8 cellular contexts compared by ENCODE assay signal in the genomic region with DNA sequence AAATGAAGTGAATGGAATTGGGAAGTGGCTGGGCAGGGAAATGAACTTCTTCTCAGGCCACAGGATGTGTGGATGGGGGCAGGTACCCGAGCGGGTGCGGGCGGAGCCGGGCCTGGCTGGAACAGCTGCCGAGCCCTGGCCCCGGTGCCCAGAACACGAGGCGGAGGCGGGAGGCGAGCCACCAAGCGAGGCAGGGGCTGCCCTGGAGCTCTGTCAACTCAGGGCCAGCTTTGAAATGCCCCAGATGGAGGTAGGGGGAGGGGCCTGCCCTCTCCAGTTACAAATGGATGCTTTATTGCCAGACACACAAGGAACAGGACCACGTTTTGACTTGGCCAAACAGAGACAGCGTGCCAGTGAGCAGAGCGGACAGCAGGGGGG.
DNase-seq lines count a peak whose midpoint lies in the region; ATAC-seq and TF ChIP-seq lines count a peak whose summit lies in the region.

No MANE protein-coding gene starts in this region.

- POLR2A ChIA-PET in HEK293T (lab: Yijun Ruan, JAX), result no interaction called here

- H3K79me2 ChIP-seq in smooth muscle cell (ENCODE audit: low read depth), result no peaks in the 10 kb centered on the region

- ATAC-seq in GM18511 (IDR thresholded peaks at IDR 0.05; ENCODE audit: unreplicated experiment) (peak; percentile 45), HG03378 (IDR thresholded peaks at IDR 0.05; ENCODE audit: unreplicated experiment) (no peak), GM21423 (IDR thresholded peaks at IDR 0.05; ENCODE audit: unreplicated experiment) (no peak), GM21825 (IDR thresholded peaks at IDR 0.05; ENCODE audit: unreplicated experiment) (no peak)
- ATAC-seq in activated T-helper 17 cell treated with anti-CD3 and anti-CD28 coated beads, Interleukin-2, amount 50 U/mL, for 72 hours (replicated peaks), result no peak

- H3K27me3 Mint-ChIP-seq in activated T-helper 17 cell treated with anti-CD3 and anti-CD28 coated beads, Interleukin-2, amount 50 U/mL, for 72 hours, result no peaks in the 10 kb centered on the region

- H3K4me1 Mint-ChIP-seq in activated T-helper 17 cell treated with anti-CD3 and anti-CD28 coated beads, Interleukin-2, amount 50 U/mL, for 72 hours, result peaks cover 3% of the 10 kb centered on the region

- H3K9ac ChIP-seq in smooth muscle cell (ENCODE audit: low read depth), result peak overlapping the region; percentile 40

- peak overlapping the region; percentile 40 for H3K27ac Mint-ChIP-seq in activated T-helper 17 cell treated with anti-CD3 and anti-CD28 coated beads, Interleukin-2, amount 50 U/mL, for 72 hours

- CTCF ChIA-PET in HEK293T (lab: Yijun Ruan, JAX), result no interaction called here

- no peaks in the 10 kb centered on the region for H3K9me3 ChIP-seq in smooth muscle cell (replicated peaks; ENCODE audit: low read depth)

- 33% methylated on average over 15 of the region's 15 CpGs for WGBS in smooth muscle cell (ENCODE audit: low lambda C conversion rate)

- no peaks in the 10 kb centered on the region for H4K20me1 ChIP-seq in smooth muscle cell (ENCODE audit: low read depth)

- no peak overlapping the region for H3K4me3 ChIP-seq in smooth muscle cell

- no peaks in the 10 kb centered on the region for H3K9me3 Mint-ChIP-seq in activated T-helper 17 cell treated with anti-CD3 and anti-CD28 coated beads, Interleukin-2, amount 50 U/mL, for 72 hours

- H3K4me1 ChIP-seq in smooth muscle cell (ENCODE audit: low read depth), result peaks cover 17% of the 10 kb centered on the region

- H2AFZ ChIP-seq in smooth muscle cell (ENCODE audit: low read depth), result no peak overlapping the region

- peaks cover 20% of the 10 kb centered on the region for H3K36me3 Mint-ChIP-seq in activated T-helper 17 cell treated with anti-CD3 and anti-CD28 coated beads, Interleukin-2, amount 50 U/mL, for 72 hours (ENCODE audit: low read depth)

- H3K36me3 ChIP-seq in smooth muscle cell (ENCODE audit: low read depth), result no peaks in the 10 kb centered on the region

- no peaks in the 10 kb centered on the region for H3K27me3 ChIP-seq in smooth muscle cell (ENCODE audit: low read depth)

- DNase-seq in iPS-NIHi11 (ENCODE audit: low spot score) (peak; percentile 45), smooth muscle cell (lab: John Stamatoyannopoulos, UW; ENCODE audit: unreplicated experiment) (no peak), HEK293T (ENCODE audit: extremely low spot score) (no peak)

- peak overlapping the region; percentile 57 for H3K4me2 ChIP-seq in smooth muscle cell

- peaks cover 9% of the 10 kb centered on the region for H3F3A ChIP-seq in smooth muscle cell (ENCODE audit: low read depth)

- no peak for TF ChIP-seq CTCF in smooth muscle cell (IDR thresholded peaks at IDR 0.05; ENCODE audit: borderline replicate concordance, insufficient read depth, poor library complexity, severe bottlenecking)

- peak overlapping the region; percentile 91 for H3K27ac ChIP-seq in smooth muscle cell (ENCODE audit: low read depth)

- H3K4me3 Mint-ChIP-seq in activated T-helper 17 cell treated with anti-CD3 and anti-CD28 coated beads, Interleukin-2, amount 50 U/mL, for 72 hours, result no peak overlapping the region

TF ChIP-seq in HEK293T, 16 proteins besides CTCF, POLR2A, EP300 and RAD21:
- TF ChIP-seq ELF4 (IDR thresholded peaks at IDR 0.05), result no peak
- no peak for TF ChIP-seq ZNF384 (IDR thresholded peaks at IDR 0.05)
